Comparison of ENCODE assay signal across 8 cellular contexts in the genomic region with DNA sequence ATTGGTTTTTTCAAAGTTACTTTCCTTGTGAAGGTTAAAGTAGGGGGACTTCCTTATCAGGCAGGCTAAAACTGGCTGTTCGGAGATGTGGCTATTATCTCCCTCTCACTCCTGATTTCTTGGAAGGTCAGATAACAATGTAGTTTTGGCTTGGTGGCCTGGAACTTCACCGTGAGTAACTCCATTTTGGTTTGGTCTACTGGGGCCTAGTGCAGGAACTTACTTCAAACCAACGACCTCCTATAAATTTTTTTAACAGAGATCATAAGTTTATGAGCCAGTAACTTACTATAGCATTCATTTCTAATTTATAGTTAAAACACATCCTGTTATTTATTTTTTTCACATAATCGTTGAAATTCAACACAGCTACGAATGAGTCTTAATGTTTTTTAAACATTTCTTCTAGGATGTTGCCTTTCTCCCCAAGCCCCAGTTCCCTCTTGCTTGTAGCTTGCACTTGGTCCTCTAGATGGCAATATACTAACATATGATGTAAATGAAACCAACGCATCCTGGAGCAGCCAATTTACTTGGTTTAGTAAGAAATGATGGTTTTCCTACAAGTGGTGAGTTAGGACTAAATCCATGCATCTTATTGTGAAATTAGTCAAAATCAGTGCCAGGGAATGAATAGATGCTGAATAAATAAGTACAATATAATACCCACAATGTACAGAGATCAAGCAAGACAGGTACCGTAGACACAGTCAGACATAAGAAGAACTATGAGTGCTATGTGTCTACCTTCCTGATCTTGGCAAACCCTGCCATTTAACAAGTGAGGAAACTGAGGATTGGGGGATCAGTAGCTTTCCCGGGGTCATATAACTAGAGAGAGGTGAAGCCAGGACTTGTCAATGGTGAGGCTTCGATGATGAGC. TPM values are rescaled to one million over a fixed set of nuclear protein-coding genes. Genes with fewer than 3 reads are reported as not detected.
DNase-seq lines count a peak whose midpoint lies in the region; ATAC-seq, FAIRE-seq and TF ChIP-seq lines count a peak whose summit lies in the region.
"Not testable (repeated sequence)": the region's sequence is repeated elsewhere in the genome, so short reads cannot be mapped to it uniquely, and the experiment has no call there.

No MANE protein-coding gene starts in this region.

- dilution Hi-C loops in keratinocyte (cut with MboI; ENCODE audit: extremely low pct_ligation_motif_present, low sequenced_read_pairs): not testable (repeated sequence)

- peak; percentile 58 for DNase-seq in AG04450 (ENCODE audit: low read depth, low spot score)
- DNase-seq in GM12865 (ENCODE audit: low read depth): peak; percentile 80
- peak; percentile 81 for DNase-seq in NB4 (ENCODE audit: low read depth)
- peak; percentile 25 for DNase-seq in Panc1 (ENCODE audit: low read depth, low spot score)
- DNase-seq in activated CD8-positive, alpha-beta T cell treated with anti-CD3 and anti-CD28 coated beads for 36 hours: peak; percentile 47
- peak in 3 of 10 donors; percentile 13 to 53 (median 42) for DNase-seq in dorsolateral prefrontal cortex
- DNase-seq in keratinocyte (ENCODE audit: low read depth, low spot score): not testable (repeated sequence)
- DNase-seq in retina: peak; percentile 36

- not testable (repeated sequence) for H3K4me2 ChIP-seq in keratinocyte (ENCODE audit: control insufficient read depth, extremely low read depth, insufficient read depth, low read depth, low read length)

- H3K79me2 ChIP-seq in keratinocyte (ENCODE audit: control insufficient read depth, insufficient read depth, low read length): not testable (repeated sequence)

- not testable (repeated sequence) for H3K36me3 ChIP-seq in Panc1 (ENCODE audit: control insufficient read depth, insufficient read depth, low read length); keratinocyte (ENCODE audit: control insufficient read depth in 2 of 2, extremely low read depth in 1 of 2, insufficient read depth in 2 of 2, low read length in 2 of 2)

- H3K4me1 Mint-ChIP-seq in activated CD8-positive, alpha-beta T cell treated with anti-CD3 and anti-CD28 coated beads for 36 hours (ENCODE audit: low read depth): peaks cover 13% of the 10 kb centered on the region

- H3K9me1 ChIP-seq in keratinocyte (ENCODE audit: control insufficient read depth, extremely low read depth, insufficient read depth, low read length): not testable (repeated sequence)

- ATAC-seq in Panc1: peak; percentile 89
- peak; percentile 80 for ATAC-seq in activated CD8-positive, alpha-beta T cell treated with anti-CD3 and anti-CD28 coated beads for 36 hours

- not testable (repeated sequence) for H3K4me1 ChIP-seq in Panc1 (ENCODE audit: control insufficient read depth, insufficient read depth, low read length); keratinocyte (ENCODE audit: control insufficient read depth, extremely low read depth, insufficient read depth, low read length)

- POLR2A ChIA-PET in AG04450 (lab: Yijun Ruan, JAX); Panc1 (lab: Charles Lee); activated CD8-positive, alpha-beta T cell treated with anti-CD3 and anti-CD28 coated beads for 36 hours (lab: Charles Lee): not testable (repeated sequence)

- not testable (repeated sequence) for BruUV-seq in Panc1 (replicated peaks; lab: Mats Ljungman, UMichigan)

- H3K27ac Mint-ChIP-seq in activated CD8-positive, alpha-beta T cell treated with anti-CD3 and anti-CD28 coated beads for 36 hours: not testable (repeated sequence)

- H3K27ac ChIP-seq in AG04450 (ENCODE audit: low read depth, low read length); Panc1 (ENCODE audit: low read length); dorsolateral prefrontal cortex; keratinocyte (ENCODE audit: control insufficient read depth, insufficient read depth, low read length): not testable (repeated sequence)

- TF ChIP-seq CTCF in AG04450 (IDR thresholded peaks at IDR 0.05; ENCODE audit: low read depth, low read length) (peak; percentile 58), GM12865 (IDR thresholded peaks at IDR 0.05; ENCODE audit: insufficient read depth, low read depth, low read length, missing control alignments) (peak; percentile 51), NB4 (IDR thresholded peaks at IDR 0.05; ENCODE audit: low read depth, low read length) (peak; percentile 54), Panc1 (IDR thresholded peaks at IDR 0.05) (peak; percentile 65; the same call in 1 of the 2 replicates), dorsolateral prefrontal cortex (IDR thresholded peaks at IDR 0.05 in 54 of 56, conservative IDR thresholded peaks at IDR 0.05 in 2 of 56; ENCODE audit: low read depth in 1 of 56, partially characterized antibody in 56 of 56) (peak; percentile 45 to 84 (median 72)), keratinocyte (optimal IDR thresholded peaks at IDR 0.05 in 1 of 3, IDR thresholded peaks at IDR 0.05 in 1 of 3, conservative IDR thresholded peaks at IDR 0.05 in 1 of 3; ENCODE audit: extremely low read depth in 1 of 3, insufficient read depth in 2 of 3, low read length in 3 of 3) (peak in 2 of 3 experiments; percentile 24 to 28)
- TF ChIP-seq CTCF in activated CD8-positive, alpha-beta T cell treated with anti-CD3 and anti-CD28 coated beads for 36 hours (IDR thresholded peaks at IDR 0.05): peak; percentile 69

- not testable (repeated sequence) for H4K20me1 ChIP-seq in keratinocyte (ENCODE audit: control insufficient read depth, extremely low read depth, insufficient read depth, low read length)

- not testable (repeated sequence) for TF ChIP-seq POLR2A in NB4 (IDR thresholded peaks at IDR 0.05; ENCODE audit: extremely low read depth, insufficient read length)

- H3K27me3 Mint-ChIP-seq in activated CD8-positive, alpha-beta T cell treated with anti-CD3 and anti-CD28 coated beads for 36 hours: not testable (repeated sequence)

- H2AFZ ChIP-seq in keratinocyte (ENCODE audit: control insufficient read depth, low read length): not testable (repeated sequence)

- H3K4me3 Mint-ChIP-seq in activated CD8-positive, alpha-beta T cell treated with anti-CD3 and anti-CD28 coated beads for 36 hours: not testable (repeated sequence)

- not testable (repeated sequence) for H3K9me3 Mint-ChIP-seq in activated CD8-positive, alpha-beta T cell treated with anti-CD3 and anti-CD28 coated beads for 36 hours

- not testable (repeated sequence) for H3K27me3 ChIP-seq in AG04450 (ENCODE audit: control insufficient read depth, insufficient read depth, low read length); Panc1 (ENCODE audit: control insufficient read depth, insufficient read depth, low read length); dorsolateral prefrontal cortex; keratinocyte (ENCODE audit: control insufficient read depth, extremely low read depth, insufficient read depth, low read length)

- not testable (repeated sequence) for H3K9me3 ChIP-seq in AG04450 (ENCODE audit: control insufficient read depth, insufficient read depth, low read length); Panc1 (ENCODE audit: control insufficient read depth, insufficient read depth, low read depth, low read length); keratinocyte (ENCODE audit: control insufficient read depth, low read depth, low read length)

- H3K9ac ChIP-seq in keratinocyte (ENCODE audit: control insufficient read depth, extremely low read depth, insufficient read depth, low read length): not testable (repeated sequence)

- CTCF ChIA-PET in AG04450 (lab: Charles Lee); Panc1 (lab: Charles Lee): not testable (repeated sequence)
- CTCF ChIA-PET in activated CD8-positive, alpha-beta T cell treated with anti-CD3 and anti-CD28 coated beads for 36 hours (lab: Charles Lee): interaction anchor here (2.1 kb wide), 1 partner anchor 144 kb away, joined by 10 read pairs; no protein-coding TSS in a partner anchor

- in situ Hi-C loops in Panc1 (cut with HindIII; ENCODE audit: low pct_unique_long_range_greater_than_20kb, low sequenced_read_pairs): not testable (repeated sequence)

- intact Hi-C loops in Panc1 (cut with micrococcal nuclease; ENCODE audit: unreplicated experiment); activated CD8-positive, alpha-beta T cell treated with anti-CD3 and anti-CD28 coated beads for 36 hours (cut with micrococcal nuclease); dorsolateral prefrontal cortex (cut with DNase I): not testable (repeated sequence)

- H3K4me3 ChIP-seq in AG04450 (ENCODE audit: low read depth, low read length); GM12865 (ENCODE audit: low read depth, low read length); NB4 (ENCODE audit: low read depth, low read length); Panc1 (ENCODE audit: low read depth in 2 of 2, low read length in 2 of 2); dorsolateral prefrontal cortex; keratinocyte (ENCODE audit: control insufficient read depth in 2 of 3, extremely low read depth in 1 of 3, insufficient read depth in 2 of 3, low read depth in 1 of 3, low read length in 3 of 3): not testable (repeated sequence)

- FAIRE-seq in keratinocyte (lab: Jason Lieb, UNC): peak; percentile 81

- H3K36me3 Mint-ChIP-seq in activated CD8-positive, alpha-beta T cell treated with anti-CD3 and anti-CD28 coated beads for 36 hours (ENCODE audit: low read depth): not testable (repeated sequence)

RNA-seq across cellular contexts. Expression of gene TVP23B, which starts 35.7 kb away (rescaled TPM):
- polyA plus RNA-seq in AG04450 (2011; rRNA removed) (37.9 and 58.9 TPM in 2 replicates), keratinocyte (35.7 to 76.5 TPM (median 53.0 TPM) in 3 replicates)
- 29.3 and 53.6 TPM in 2 replicates for polyA minus RNA-seq in AG04450 (2011; rRNA and poly(A)+ RNA removed)
- total RNA-seq in Panc1 (2021; ENCODE audit: unreplicated experiment) (39.4 TPM), dorsolateral prefrontal cortex (10 to 100 TPM; 13.2 to 31.7 (median 21.5) TPM)
- 29.5 TPM for polyA plus RNA-seq in Panc1 (2012; ENCODE audit: insufficient read length)
- 10 to 100 TPM; 26.8 to 27.8 TPM for total RNA-seq in activated CD8-positive, alpha-beta T cell treated with anti-CD3 and anti-CD28 coated beads for 36 hours
- 34.5 TPM for polyA plus RNA-seq in keratinocyte (2011; ENCODE audit: low read depth)
- polyA plus RNA-seq in keratinocyte (2011; cell fraction: cytosol; rRNA removed): 28.4 and 53.1 TPM in 2 replicates
- 43.6 and 67.3 TPM in 2 replicates for polyA plus RNA-seq in keratinocyte (2011; cell fraction: nucleus; rRNA removed)
- 36.4 and 59.6 TPM in 2 replicates for polyA plus RNA-seq in keratinocyte (2012; ENCODE audit: low replicate concordance)
- polyA minus RNA-seq in keratinocyte: 15.2 to 70.4 TPM (median 37.9 TPM) in 3 replicates
- polyA minus RNA-seq in keratinocyte (2011; cell fraction: cytosol; rRNA and poly(A)+ RNA removed): 35.3 TPM
- polyA minus RNA-seq in keratinocyte (2011; cell fraction: nucleus; rRNA and poly(A)+ RNA removed): 36.8 and 62.1 TPM in 2 replicates

RNA-seq across cellular contexts. Expression of gene PRPSAP2, which starts 41.2 kb away (rescaled TPM):
- polyA plus RNA-seq in AG04450 (2011; rRNA removed): 27.3 and 33.9 TPM in 2 replicates
- 21.5 and 30.9 TPM in 2 replicates for polyA minus RNA-seq in AG04450 (2011; rRNA and poly(A)+ RNA removed)
- 25.3 TPM for total RNA-seq in Panc1 (2021; ENCODE audit: unreplicated experiment)
- polyA plus RNA-seq in Panc1 (2012; ENCODE audit: insufficient read length): 16.9 TPM
- total RNA-seq in activated CD8-positive, alpha-beta T cell treated with anti-CD3 and anti-CD28 coated beads for 36 hours: 10 to 100 TPM; 63.0 to 63.7 TPM
- 10 to 100 TPM; 35.2 to 78.9 (median 51.8) TPM for total RNA-seq in dorsolateral prefrontal cortex
- polyA plus RNA-seq in keratinocyte: 26.3 to 39.1 TPM (median 27.2 TPM) in 3 replicates
- polyA plus RNA-seq in keratinocyte (2011; ENCODE audit: low read depth): 18.8 TPM
- 19.6 and 36.4 TPM in 2 replicates for polyA plus RNA-seq in keratinocyte (2011; cell fraction: cytosol; rRNA removed)
- 29.6 and 38.0 TPM in 2 replicates for polyA plus RNA-seq in keratinocyte (2011; cell fraction: nucleus; rRNA removed)
- 17.7 and 20.5 TPM in 2 replicates for polyA plus RNA-seq in keratinocyte (2012; ENCODE audit: low replicate concordance)
- polyA minus RNA-seq in keratinocyte: 14.0 to 29.9 TPM (median 23.1 TPM) in 3 replicates
- 24.7 TPM for polyA minus RNA-seq in keratinocyte (2011; cell fraction: cytosol; rRNA and poly(A)+ RNA removed)
- polyA minus RNA-seq in keratinocyte (2011; cell fraction: nucleus; rRNA and poly(A)+ RNA removed): 17.4 and 32.7 TPM in 2 replicates
